16 cellular contexts compared by ENCODE assay signal in genomic region chr20:11301699-11302098, GRCh38.
DNase-seq lines count a peak whose midpoint lies in the region; FAIRE-seq and TF ChIP-seq lines count a peak whose summit lies in the region.
"Had no signal": no experiment of that assay in that cellular context is flagged by ENCODE, and none has a peak within 500 bp of the region (broad histone marks: within the 10 kb centered on the region; RNA-seq: fewer than 3 reads in every experiment).

No MANE protein-coding gene starts in this region.

- no peak for TF ChIP-seq POLR2A in esophagus squamous epithelium (IDR thresholded peaks at IDR 0.05)

- H3K27ac Mint-ChIP-seq in MCF 10A (ENCODE audit: low read depth, unreplicated experiment) (no peak overlapping the region), neural progenitor cell (no peak overlapping the region)
- H3K27ac Mint-ChIP-seq: CD8-positive, alpha-beta memory T cell had no signal

- no peak overlapping the region for H3K4me3 Mint-ChIP-seq in MCF 10A (ENCODE audit: unreplicated experiment)
- no peak overlapping the region for H3K4me3 Mint-ChIP-seq in neural progenitor cell
- H3K4me3 Mint-ChIP-seq: CD8-positive, alpha-beta memory T cell; H9 had no signal

- no peaks in the 10 kb centered on the region for H3K9me3 Mint-ChIP-seq in MCF 10A (ENCODE audit: unreplicated experiment)
- H3K9me3 Mint-ChIP-seq in neural progenitor cell = peaks cover 7% of the 10 kb centered on the region

- dilution Hi-C loops in mammary epithelial cell (cut with HindIII; ENCODE audit: low sequenced_read_pairs) = loop anchor here (10.0 kb wide), 1 partner anchor 77 kb away; no protein-coding TSS in a partner anchor

- CTCF ChIA-PET in mammary epithelial cell (lab: Charles Lee; ENCODE audit: low non-redundant PET) (no interaction called here), MCF 10A (lab: Yijun Ruan, JAX) (interaction anchor here (0.6 to 1.6 kb wide), 5 partner anchors 11 to 664 kb away, joined by 3 to 6 read pairs (median 4); no protein-coding TSS in a partner anchor)

- no peaks in the 10 kb centered on the region for H3K27me3 ChIP-seq in mammary epithelial cell (ENCODE audit: insufficient read depth, low read length)
- H3K27me3 ChIP-seq in esophagus squamous epithelium = no peaks in the 10 kb centered on the region
- H3K27me3 ChIP-seq in neural progenitor cell = no peaks in the 10 kb centered on the region
- H3K27me3 ChIP-seq: BLaER1 had no signal

- no peaks in the 10 kb centered on the region for H4K20me1 ChIP-seq in mammary epithelial cell (ENCODE audit: insufficient read depth, low read length)
- no peaks in the 10 kb centered on the region for H4K20me1 ChIP-seq in neural progenitor cell (ENCODE audit: low read depth)
- H4K20me1 ChIP-seq: BLaER1 had no signal

- TF ChIP-seq CTCF in mammary epithelial cell (conservative IDR thresholded peaks at IDR 0.05 in 1 of 2, IDR thresholded peaks at IDR 0.05 in 1 of 2; ENCODE audit: extremely low read depth in 1 of 2, insufficient read depth in 1 of 2, low read depth in 1 of 2, low read length in 2 of 2) (no peak), MCF 10A (IDR thresholded peaks at IDR 0.05; ENCODE audit: unreplicated experiment) (no peak), esophagus squamous epithelium (IDR thresholded peaks at IDR 0.05) (no peak), neural progenitor cell (IDR thresholded peaks at IDR 0.05) (no peak)

- H3K36me3 Mint-ChIP-seq in MCF 10A (ENCODE audit: insufficient read depth, unreplicated experiment) (no peaks in the 10 kb centered on the region), neural progenitor cell (no peaks in the 10 kb centered on the region)
- H3K36me3 Mint-ChIP-seq: CD8-positive, alpha-beta memory T cell had no signal

- H3K4me2 ChIP-seq in mammary epithelial cell (ENCODE audit: insufficient read depth, low read depth, low read length) = no peak overlapping the region
- H3K4me2 ChIP-seq in neural progenitor cell = no peak overlapping the region
- H3K4me2 ChIP-seq: BLaER1 had no signal

- no peak overlapping the region for H3K9ac ChIP-seq in mammary epithelial cell (ENCODE audit: insufficient read depth, low read length)
- no peak overlapping the region for H3K9ac ChIP-seq in neural progenitor cell
- H3K9ac ChIP-seq: BLaER1, GM23248 had no signal

- H3K36me3 ChIP-seq in mammary epithelial cell (ENCODE audit: insufficient read depth, low read length) (no peaks in the 10 kb centered on the region), esophagus squamous epithelium (no peaks in the 10 kb centered on the region), neural progenitor cell (no peaks in the 10 kb centered on the region)
- H3K36me3 ChIP-seq: BLaER1 had no signal

- WGBS in mammary epithelial cell (ENCODE audit: low coverage, missing lambda C conversion rate) = 87% methylated on average over 9 of the region's 10 CpGs
- WGBS in esophagus squamous epithelium, 2 donors = 81 to 90% methylated on average over 4 to 6 of the region's 10 CpGs

- peaks cover 6% of the 10 kb centered on the region for H3F3A ChIP-seq in neural progenitor cell (ENCODE audit: low read depth)

- peak overlapping the region; percentile 36 for H2AFZ ChIP-seq in mammary epithelial cell (ENCODE audit: low read depth, low read length)
- peak overlapping the region; percentile 85 for H2AFZ ChIP-seq in neural progenitor cell (replicated peaks)
- H2AFZ ChIP-seq: GM23248 had no signal

- DNase-seq in mammary epithelial cell = no peak
- DNase-seq in MCF 10A (ENCODE audit: unreplicated experiment) = no peak
- no peak for DNase-seq in esophagus squamous epithelium (lab: John Stamatoyannopoulos, UW)
- DNase-seq in neural progenitor cell (ENCODE audit: low spot score) = peak; percentile 6
- no peak for DNase-seq in SW480 (ENCODE audit: low spot score)
- DNase-seq in urothelium cell line (ENCODE audit: low spot score) = no peak
- no peak for DNase-seq in stimulated activated CD4-positive, alpha-beta T cell treated with anti-CD3 and anti-CD28 coated beads, Interleukin-2, amount 100 ng/mL, for 48 hours
- DNase-seq: 8988T; AML-193; CD8-positive, alpha-beta memory T cell; DND-41; GF-D8; H9 had no signal

- no peaks in the 10 kb centered on the region for H3K9me3 ChIP-seq in mammary epithelial cell (replicated peaks; ENCODE audit: insufficient read depth, low read length)
- H3K9me3 ChIP-seq in esophagus squamous epithelium = no peaks in the 10 kb centered on the region
- H3K9me3 ChIP-seq in neural progenitor cell (ENCODE audit: low read depth) = no peaks in the 10 kb centered on the region
- H3K9me3 ChIP-seq: BLaER1, Caco-2 had no signal

- BruUV-seq in mammary epithelial cell (replicated peaks; lab: Mats Ljungman, UMichigan) (no TSS peak), MCF 10A (replicated peaks; lab: Mats Ljungman, UMichigan) (no TSS peak)

- no peak for FAIRE-seq in urothelium cell line (lab: Jason Lieb, UNC)

- H3K4me1 Mint-ChIP-seq in MCF 10A (ENCODE audit: insufficient read depth, unreplicated experiment) = peaks cover 18% of the 10 kb centered on the region
- peaks cover 3% of the 10 kb centered on the region for H3K4me1 Mint-ChIP-seq in neural progenitor cell
- H3K4me1 Mint-ChIP-seq: CD8-positive, alpha-beta memory T cell had no signal

- in situ Hi-C loops in mammary epithelial cell (cut with MboI; ENCODE audit: low sequenced_read_pairs in 2 of 2) = no loop called here

- intact Hi-C loops in mammary epithelial cell (cut with micrococcal nuclease) (no loop called here), MCF 10A (cut with micrococcal nuclease) (no loop called here), esophagus squamous epithelium (cut with DNase I) (no loop called here)

- H3K4me3 ChIP-seq in mammary epithelial cell (replicated peaks in 1 of 3; ENCODE audit: insufficient read depth in 1 of 3, low read depth in 2 of 3, low read length in 3 of 3) = no peak overlapping the region
- H3K4me3 ChIP-seq in esophagus squamous epithelium = no peak overlapping the region
- H3K4me3 ChIP-seq in neural progenitor cell = no peak overlapping the region
- H3K4me3 ChIP-seq: BLaER1, GM23248 had no signal

- H3K79me2 ChIP-seq in mammary epithelial cell (ENCODE audit: insufficient read depth, low read length) = no peaks in the 10 kb centered on the region
- no peaks in the 10 kb centered on the region for H3K79me2 ChIP-seq in neural progenitor cell (ENCODE audit: low read depth)

- H3K27ac ChIP-seq in mammary epithelial cell (ENCODE audit: insufficient read depth, low read depth, low read length) (no peak overlapping the region), esophagus squamous epithelium (peak overlapping the region in 3 of 4 donors; percentile 28 to 61 (median 44)), neural progenitor cell (no peak overlapping the region)
- H3K27ac ChIP-seq: BLaER1, GM23248 had no signal

- H3K4me1 ChIP-seq in mammary epithelial cell (ENCODE audit: insufficient read depth, low read length) (peaks cover 38% of the 10 kb centered on the region), esophagus squamous epithelium (peaks cover 6 to 53% (median 12%) of the 10 kb centered on the region in 3 donors), neural progenitor cell (peaks cover 22% of the 10 kb centered on the region)
- H3K4me1 ChIP-seq: BLaER1, Caco-2 had no signal

- POLR2A ChIA-PET in MCF 10A (lab: Yijun Ruan, JAX) = no interaction called here

- H3K27me3 Mint-ChIP-seq in MCF 10A (ENCODE audit: insufficient read depth, unreplicated experiment) (no peaks in the 10 kb centered on the region), neural progenitor cell (ENCODE audit: insufficient read depth, low read depth) (peaks cover 4% of the 10 kb centered on the region)
- H3K27me3 Mint-ChIP-seq: CD8-positive, alpha-beta memory T cell had no signal

Comparison
In these comparisons a context has a peak if more than half of its experiments do, and no peak if none do; other contexts are left out.
1. H3K27ac ChIP-seq: peak in esophagus squamous epithelium (3 of 4); none in mammary epithelial cell (single experiment) and neural progenitor cell (single experiment).